1 cellular context compared by ENCODE assay signal in genomic region chr1:109667452-109668122, GRCh38.
TF ChIP-seq lines count a peak whose summit lies in the region.

Gene GSTM2 (plus strand): TSS chr1:109668057. CDS start chr1:109668116, 59 bp downstream.

TF ChIP-seq in K562, 482 proteins besides CTCF, POLR2A, EP300 and RAD21 (continued from another document and continues in another):
- TF ChIP-seq ARNT (IDR thresholded peaks at IDR 0.05): peak in 1 of 2 experiments; percentile 13; a peak in 1 of 4 replicates
- peak; percentile 46; the same call in 1 of the 2 replicates for TF ChIP-seq POLR2G (IDR thresholded peaks at IDR 0.05; ENCODE audit: low read depth, low read length)
- TF ChIP-seq CREM (IDR thresholded peaks at IDR 0.05; ENCODE audit: low read depth): 0 out of 2 replicates have a peak, but pooled peaks have one; percentile 2
- peak; percentile 48; the same call in 1 of the 2 replicates for TF ChIP-seq ZBTB40 (IDR thresholded peaks at IDR 0.05)
- no peak for TF ChIP-seq ZBTB40 (CRISPR knock-in tag; IDR thresholded peaks at IDR 0.05)
- peak; percentile 84 for TF ChIP-seq TBP (optimal IDR thresholded peaks at IDR 0.05; ENCODE audit: low read depth, low read length)
- 0 out of 2 replicates have a peak, but pooled peaks have one; percentile 7 for TF ChIP-seq PHF8 (IDR thresholded peaks at IDR 0.05; ENCODE audit: borderline replicate concordance, low read length)
- no peak for TF ChIP-seq LCOR (CRISPR knock-in tag; IDR thresholded peaks at IDR 0.05)
- TF ChIP-seq HMGN3 (IDR thresholded peaks at IDR 0.05; ENCODE audit: borderline replicate concordance, extremely low read depth, insufficient read length, low read depth, low read length): peak; percentile 64
- peak in 1 of 2 experiments; percentile 52; a peak in 1 of 4 replicates for TF ChIP-seq RCOR1 (IDR thresholded peaks at IDR 0.05; ENCODE audit: borderline replicate concordance in 1 of 2, low read depth in 2 of 2, low read length in 2 of 2)
- TF ChIP-seq ARID2 (IDR thresholded peaks at IDR 0.05): no peak
- peak; percentile 3; the same call in 1 of the 2 replicates for TF ChIP-seq JUND (IDR thresholded peaks at IDR 0.05; ENCODE audit: borderline replicate concordance, low read depth, low read length)
- no peak; the same call in 2 of the 3 replicates for TF ChIP-seq JUND (tag; IDR thresholded peaks at IDR 0.05; ENCODE audit: borderline replicate concordance, low read depth, low read length)
- TF ChIP-seq EGR1 (conservative IDR thresholded peaks at IDR 0.05): peak; percentile 33; the same call in 1 of the 2 replicates
- peak; percentile 20 for TF ChIP-seq HNRNPLL (IDR thresholded peaks at IDR 0.05; ENCODE audit: low read depth, low read length, poor library complexity, severe bottlenecking)
- peak; percentile 42 for TF ChIP-seq RBFOX2 (IDR thresholded peaks at IDR 0.05; ENCODE audit: low read depth, low read length)
- 0 out of 2 replicates have a peak, but pooled peaks have one; percentile 27 for TF ChIP-seq DPF2 (IDR thresholded peaks at IDR 0.05)
- 0 out of 2 replicates have a peak, but pooled peaks have one; percentile 14 for TF ChIP-seq L3MBTL2 (IDR thresholded peaks at IDR 0.05)
- peak; percentile 46; the same call in 1 of the 2 replicates for TF ChIP-seq ZFX (CRISPR knock-in tag; IDR thresholded peaks at IDR 0.05)
- TF ChIP-seq EHMT2 (IDR thresholded peaks at IDR 0.05): no peak
- no peak for TF ChIP-seq HDAC8 (tag; IDR thresholded peaks at IDR 0.05)
- TF ChIP-seq YY1 (IDR thresholded peaks at IDR 0.05; ENCODE audit: borderline replicate concordance in 1 of 3, control insufficient read depth in 1 of 3, extremely low read depth in 1 of 3, insufficient read depth in 3 of 3, insufficient read length in 1 of 3, insufficient replicate concordance in 2 of 3, low read depth in 1 of 3, low read length in 2 of 3): peak in 1 of 3 experiments; percentile 6
- 0 out of 2 replicates have a peak, but pooled peaks have one; percentile 24 for TF ChIP-seq HMBOX1 (IDR thresholded peaks at IDR 0.05)
- TF ChIP-seq SRF (CRISPR knock-in tag; IDR thresholded peaks at IDR 0.05): peak in 1 of 2 experiments; percentile 54; a peak in 1 of 4 replicates
- TF ChIP-seq SLC30A9 (CRISPR knock-in tag; IDR thresholded peaks at IDR 0.05): no peak
- TF ChIP-seq KDM5B (IDR thresholded peaks at IDR 0.05; ENCODE audit: insufficient replicate concordance, low read depth, low read length): peak; percentile 27
- 0 out of 4 replicates have a peak, but pooled peaks of 1 of the 2 experiments have one; percentile 56 for TF ChIP-seq UBTF (IDR thresholded peaks at IDR 0.05; ENCODE audit: borderline replicate concordance in 1 of 2, low read depth in 2 of 2, low read length in 2 of 2)
- no peak for TF ChIP-seq ATF6 (CRISPR knock-in tag; IDR thresholded peaks at IDR 0.05)
- TF ChIP-seq PPARD (CRISPR knock-in tag; IDR thresholded peaks at IDR 0.05): no peak
- peak; percentile 45; the same call in 1 of the 2 replicates for TF ChIP-seq CXXC5 (CRISPR knock-in tag; IDR thresholded peaks at IDR 0.05)
- no peak for TF ChIP-seq AFF1 (IDR thresholded peaks at IDR 0.05; ENCODE audit: low read depth in 1 of 2, partially characterized antibody in 2 of 2)
- 0 out of 4 replicates have a peak, but pooled peaks of 1 of the 2 experiments have one; percentile 18 for TF ChIP-seq SIN3A (IDR thresholded peaks at IDR 0.05; ENCODE audit: borderline replicate concordance in 2 of 2, control insufficient read depth in 1 of 2, low read depth in 2 of 2, low read length in 2 of 2)
- 0 out of 2 replicates have a peak, but pooled peaks have one; percentile 16 for TF ChIP-seq GATAD2B (IDR thresholded peaks at IDR 0.05; ENCODE audit: borderline replicate concordance)
- peak; percentile 84 for TF ChIP-seq ZBTB7A (IDR thresholded peaks at IDR 0.05; ENCODE audit: borderline replicate concordance, control insufficient read depth, low read depth, low read length)
- TF ChIP-seq SMARCA4 (IDR thresholded peaks at IDR 0.05): peak; percentile 26; the same call in 1 of the 2 replicates
- 0 out of 2 replicates have a peak, but pooled peaks have one; percentile 19 for TF ChIP-seq USF1 (CRISPR knock-in tag; IDR thresholded peaks at IDR 0.05)
- peak; percentile 14; the same call in 1 of the 2 replicates for TF ChIP-seq USF2 (CRISPR knock-in tag; IDR thresholded peaks at IDR 0.05)
- peak; percentile 25 for TF ChIP-seq SP2 (IDR thresholded peaks at IDR 0.05; ENCODE audit: extremely low read depth, low read depth, low read length, poor library complexity, severe bottlenecking)
